8 cellular contexts compared by ENCODE assay signal in genomic region chr16:19696312-19696711, GRCh38. TPM values are rescaled to one million over a fixed set of nuclear protein-coding genes. Genes with fewer than 3 reads are reported as not detected.
DNase-seq lines count a peak whose midpoint lies in the region; ATAC-seq and TF ChIP-seq lines count a peak whose summit lies in the region.

No MANE protein-coding gene starts in this region.

- DNase-seq in HT1080 (ENCODE audit: low read depth) (peak; percentile 83), SHP77 treated with DMSO at 0.1 percent for 48 hours (lab: John Stamatoyannopoulos, UW) (peak; percentile 16), amygdala (lab: John Stamatoyannopoulos, UW) (peak in 37 of 56 donors; percentile 7 to 73 (median 33)), right atrium auricular region (ENCODE audit: low spot score) (peak; percentile 93), GM20000 (ENCODE audit: low spot score) (no peak)
- DNase-seq in stimulated activated CD4-positive, alpha-beta T cell treated with anti-CD3 and anti-CD28 coated beads, Interleukin-4, amount 100 ng/mL, for 1 hour: peak; percentile 9

- peak overlapping the region; percentile 73 to 79 for H3K27ac ChIP-seq in right atrium auricular region

- H3K27me3 ChIP-seq in right atrium auricular region: no peaks in the 10 kb centered on the region

- peaks cover 3 to 53% of the 10 kb centered on the region in 2 donors for H3K4me1 ChIP-seq in right atrium auricular region

- no peak for ATAC-seq in HG02588 (IDR thresholded peaks at IDR 0.05; ENCODE audit: unreplicated experiment)
- ATAC-seq in GM21447 (IDR thresholded peaks at IDR 0.05; ENCODE audit: unreplicated experiment): no peak

- TF ChIP-seq CTCF in right atrium auricular region (IDR thresholded peaks at IDR 0.05): no peak
- no peak for TF ChIP-seq CTCF in GM20000 (IDR thresholded peaks at IDR 0.05; ENCODE audit: extremely low read depth, missing control alignments)

- no peaks in the 10 kb centered on the region for H3K9me3 ChIP-seq in right atrium auricular region

- H3K4me3 ChIP-seq in right atrium auricular region: no peak overlapping the region

- H3K36me3 ChIP-seq in right atrium auricular region: peaks cover 11% of the 10 kb centered on the region

RNA-seq across cellular contexts. Expression of gene KNOP1, which starts 21.7 kb away (rescaled TPM):
- total RNA-seq in HT1080 (2014; rRNA removed; shearing (Covaris generic)): 16.3 and 29.4 TPM in 2 replicates
- polyA plus RNA-seq in HT1080 (2015; cell fraction: cytosol; rRNA removed): 31.0 and 34.4 TPM in 2 replicates
- 40.3 and 48.1 TPM in 2 replicates for polyA plus RNA-seq in HT1080 (2015; cell fraction: nucleus; rRNA removed)
- 1 to 10 TPM; 4.1 to 5.4 TPM for total RNA-seq in right atrium auricular region

RNA-seq across cellular contexts. Expression of gene IQCK, which starts 21.8 kb away (rescaled TPM):
- 3.1 and 3.2 TPM in 2 replicates for total RNA-seq in HT1080 (2014; rRNA removed; shearing (Covaris generic))
- polyA plus RNA-seq in HT1080 (2015; cell fraction: cytosol; rRNA removed): 3.7 and 4.0 TPM in 2 replicates
- polyA plus RNA-seq in HT1080 (2015; cell fraction: nucleus; rRNA removed): 3.5 and 4.8 TPM in 2 replicates
- 10 to 100 TPM in 1 of 2 donors, 1 to 10 TPM in 1; 7.5 to 14.4 TPM for total RNA-seq in right atrium auricular region
